8 cellular contexts compared by ENCODE assay signal in the genomic region with DNA sequence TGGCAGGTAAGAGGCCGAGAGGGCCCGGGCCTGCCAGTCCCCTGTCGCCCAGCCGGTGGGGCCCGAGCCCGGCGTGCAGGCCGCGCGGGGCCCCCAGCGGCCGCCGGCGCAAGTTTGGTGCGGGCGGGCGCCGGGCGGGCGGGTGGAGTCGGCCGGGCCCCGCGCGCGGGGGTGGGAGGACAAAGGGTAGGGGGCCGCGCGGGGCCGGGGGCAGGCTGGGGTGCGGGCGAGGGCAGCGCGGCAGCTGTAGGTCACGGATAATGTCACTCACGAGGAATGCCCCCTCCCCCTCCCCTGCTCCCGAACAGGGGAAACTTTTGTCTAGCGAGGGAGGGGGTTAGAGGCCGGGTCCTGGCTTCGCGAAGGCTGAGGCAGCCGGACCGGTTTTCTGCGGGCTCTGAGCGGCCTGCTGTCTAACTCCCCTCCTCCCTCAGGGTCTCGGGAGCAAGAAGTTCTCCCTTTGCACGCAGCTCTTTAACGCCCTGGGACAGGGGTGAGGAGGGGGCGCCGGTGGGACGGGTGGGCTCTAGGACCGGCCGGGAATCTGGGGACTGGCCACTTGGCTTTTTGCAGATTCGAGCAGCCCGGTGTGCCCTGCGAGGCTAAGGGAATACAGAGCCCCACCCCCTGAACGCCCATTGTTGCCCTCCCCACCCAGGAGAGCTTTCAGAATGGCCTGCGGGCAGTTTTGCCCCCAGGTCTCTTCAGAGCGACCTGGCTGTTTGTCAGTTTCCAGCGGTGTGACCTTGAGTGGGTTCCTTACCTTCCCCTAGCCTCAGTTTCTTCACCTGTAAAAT. TPM values are rescaled to one million over a fixed set of nuclear protein-coding genes. Genes with fewer than 3 reads are reported as not detected.
A peak's percentile ranks its signal among the peaks of the same experiment; 100 is the strongest.
DNase-seq lines count a peak whose midpoint lies in the region; ATAC-seq, FAIRE-seq and TF ChIP-seq lines count a peak whose summit lies in the region.

No MANE protein-coding gene starts in this region.

- H3K4me1 ChIP-seq in stomach: peaks cover 50 to 63% (median 60%) of the 10 kb centered on the region in 4 donors

- H3K27ac ChIP-seq in stomach: peak overlapping the region; percentile 91 to 97 (median 95)

- intact Hi-C loops in stomach (cut with DNase I; ENCODE audit: low total_unique reads): no loop called here

- no peak for TF ChIP-seq EP300 in stomach (IDR thresholded peaks at IDR 0.05)

- H3K4me3 ChIP-seq in epithelial cell of proximal tubule (ENCODE audit: low read depth, low read length) (peak overlapping the region; percentile 94), stomach (peak overlapping the region; percentile 81 to 98 (median 91))

- WGBS in stomach, 5 donors: 1 to 2% (median 1%) methylated on average over 25 to 60 of the region's 60 CpGs

- peak; percentile 74 for DNase-seq in A172 (ENCODE audit: low spot score)
- DNase-seq in GM12891 (ENCODE audit: insufficient read length, low spot score): peak; percentile 52
- DNase-seq in NCI-H345 treated with DMSO at 0.1 percent for 48 hours (lab: John Stamatoyannopoulos, UW; ENCODE audit: unreplicated experiment): peak; percentile 45
- peak; percentile 12 for DNase-seq in activated T-cell treated with anti-CD3 and anti-CD28 coated beads for 4 hours
- no peak for DNase-seq in epithelial cell of proximal tubule (ENCODE audit: low read depth)
- DNase-seq in mucosa of gallbladder (ENCODE audit: low spot score): peak; percentile 47
- DNase-seq in stomach: peak; percentile 79

- TF ChIP-seq CTCF in epithelial cell of proximal tubule (conservative IDR thresholded peaks at IDR 0.05; ENCODE audit: low read depth, low read length): no peak
- no peak for TF ChIP-seq CTCF in stomach (IDR thresholded peaks at IDR 0.05)

- no peaks in the 10 kb centered on the region for H3K9me3 ChIP-seq in stomach

- TF ChIP-seq POLR2A in GM12891 (IDR thresholded peaks at IDR 0.05; ENCODE audit: low read depth, low read length) (no peak), stomach (IDR thresholded peaks at IDR 0.05) (no peak)

- ATAC-seq in HG03469 (IDR thresholded peaks at IDR 0.05; ENCODE audit: unreplicated experiment): no peak

- H3K36me3 ChIP-seq in stomach: peaks cover 0 to 12% (median 7%) of the 10 kb centered on the region in 4 donors

- FAIRE-seq in GM12891 (lab: Jason Lieb, UNC): peak; percentile 16

- H3K27me3 ChIP-seq in stomach: no peaks in the 10 kb centered on the region

TF ChIP-seq in GM12891, 5 proteins besides CTCF, POLR2A, EP300 and RAD21:
- TF ChIP-seq POU2F2 (IDR thresholded peaks at IDR 0.05; ENCODE audit: low read depth, low read length) (no peak), TAF1 (IDR thresholded peaks at IDR 0.05; ENCODE audit: low read depth, low read length) (no peak), SPI1 (IDR thresholded peaks at IDR 0.05; ENCODE audit: low read depth, low read length) (no peak), PAX5 (IDR thresholded peaks at IDR 0.05; ENCODE audit: insufficient read depth, low read length, severe bottlenecking) (no peak), POLR2AphosphoS5 (IDR thresholded peaks at IDR 0.05; ENCODE audit: low read depth, low read length) (no peak)

RNA-seq across cellular contexts. Expression of gene NDST1, which starts 21.3 kb away (rescaled TPM):
- 55.4 and 77.8 TPM in 2 replicates for total RNA-seq in A172 (2014; rRNA removed; shearing (Covaris generic))
- 11.7 TPM for polyA plus RNA-seq in GM12891 (2012; ENCODE audit: low read depth, missing spikeins)
- 64.2 and 65.4 TPM in 2 replicates for total RNA-seq in epithelial cell of proximal tubule
- total RNA-seq in mucosa of gallbladder: 80.7 TPM
- 10 to 100 TPM; 14.2 to 32.9 (median 21.6) TPM for total RNA-seq in stomach
- polyA plus RNA-seq in stomach: 10 to 100 TPM in 1 of 3 donors, 1 to 10 TPM in 2; 6.4 to 15.3 (median 7.2) TPM

RNA-seq across cellular contexts. Expression of gene RPS14, which starts 37.1 kb away (rescaled TPM):
- total RNA-seq in A172 (2014; rRNA removed; shearing (Covaris generic)): 2,916 and 3,804 TPM in 2 replicates
- polyA plus RNA-seq in GM12891 (2012; ENCODE audit: low read depth, missing spikeins): 5,398 TPM
- 2,963 and 3,646 TPM in 2 replicates for total RNA-seq in epithelial cell of proximal tubule
- 1,424 TPM for total RNA-seq in mucosa of gallbladder
- 1,000 to 10,000 TPM in 4 of 5 donors, 100 to 1,000 TPM in 1; 899 to 3,971 (median 1,858) TPM for total RNA-seq in stomach
- polyA plus RNA-seq in stomach: 1,000 to 10,000 TPM; 4,327 to 6,427 (median 4,820) TPM
